Comparison of ENCODE assay signal across 8 cellular contexts in the genomic region with DNA sequence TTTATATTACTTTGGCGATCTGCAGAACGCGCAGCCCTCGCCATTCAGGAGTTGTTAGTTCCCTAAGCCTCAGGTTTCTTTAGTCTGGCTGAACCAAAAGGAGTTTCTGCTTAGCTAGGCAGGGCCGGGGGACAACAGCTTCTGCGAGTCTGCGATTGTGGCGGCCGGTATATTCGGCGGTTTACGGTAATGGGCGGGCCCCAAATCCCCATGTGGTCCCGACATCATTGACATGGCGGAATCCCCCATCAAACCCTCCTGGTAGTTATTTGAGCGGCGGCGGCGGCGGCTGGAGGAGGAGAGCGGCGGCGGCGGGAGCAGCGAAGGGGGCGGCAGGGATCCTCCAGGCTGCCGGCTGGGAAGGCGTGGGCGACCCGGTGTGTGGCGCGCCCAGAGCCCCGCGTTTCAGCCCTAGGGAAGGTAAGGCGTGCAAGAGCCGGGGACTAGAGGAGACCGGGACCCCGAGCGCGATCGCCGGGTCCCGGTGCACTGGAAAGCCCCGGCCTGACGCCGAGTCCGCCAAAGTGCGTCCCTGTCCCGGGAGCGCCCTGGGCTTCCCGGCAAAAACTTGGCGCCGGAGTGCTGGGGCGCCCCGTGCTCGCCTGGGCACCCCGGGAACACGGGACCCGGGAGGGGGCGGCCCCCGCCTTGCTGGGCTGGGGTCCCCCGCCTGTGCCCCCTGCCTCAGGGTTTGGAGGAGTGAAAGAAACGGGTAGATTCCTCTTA. TPM values are rescaled to one million over a fixed set of nuclear protein-coding genes. Genes with fewer than 3 reads are reported as not detected.
DNase-seq lines count a peak whose midpoint lies in the region; FAIRE-seq and TF ChIP-seq lines count a peak whose summit lies in the region.

TSS of gene FNDC3B (plus strand) at position 227 of the 726 bp plus-strand sequence. CDS start 72,902 bp downstream, outside the sequence.

- peak; percentile 96 for DNase-seq in EL
- DNase-seq in H54 (ENCODE audit: insufficient read length, low spot score), result peak; percentile 76
- DNase-seq in M059J (ENCODE audit: low read depth), result peak; percentile 96
- peak; percentile 90 to 91 for DNase-seq in SHP77 (lab: John Stamatoyannopoulos, UW)
- peak; percentile 88 for DNase-seq in activated effector memory CD4-positive, alpha-beta T cell treated with Interleukin-2 at 50 U/mL for 16 hours
- DNase-seq in fibroblast of the aortic adventitia (ENCODE audit: low read depth), result peak; percentile 96
- DNase-seq in stomach, result peak; percentile 95

- peak within 1 kb of the TSS; percentile 70 for H3K27ac ChIP-seq in neural cell (ENCODE audit: low read length)
- H3K27ac ChIP-seq in stomach, result peak within 1 kb of the TSS; percentile 97 to 100 (median 99)

- no peaks in the 10 kb centered on the region for H3K36me3 ChIP-seq in neural cell (ENCODE audit: insufficient read depth, low read length)
- no peaks in the 10 kb centered on the region for H3K36me3 ChIP-seq in stomach

- H3K9ac ChIP-seq in neural cell (ENCODE audit: low read length), result peak within 1 kb of the TSS; percentile 79

- no peaks in the 10 kb centered on the region for H3F3A ChIP-seq in neural cell (ENCODE audit: insufficient read depth, low read length, poor library complexity, severe bottlenecking)

- H4K20me1 ChIP-seq in neural cell (ENCODE audit: insufficient read depth), result no peaks in the 10 kb centered on the region

- TF ChIP-seq EP300 in neural cell (conservative IDR thresholded peaks at IDR 0.05; ENCODE audit: poor library complexity, severe bottlenecking) (peak; percentile 63), stomach (IDR thresholded peaks at IDR 0.05) (no peak)

- TF ChIP-seq POLR2A in H54 (IDR thresholded peaks at IDR 0.05; ENCODE audit: low read depth, low read length), result peak; percentile 79
- peak in 2 of 4 donors; percentile 86 to 87 for TF ChIP-seq POLR2A in stomach (IDR thresholded peaks at IDR 0.05)

- peaks cover 38% of the 10 kb centered on the region for H3K79me2 ChIP-seq in neural cell (replicated peaks; ENCODE audit: insufficient read depth, low read length)

- FAIRE-seq in H54 (lab: Jason Lieb, UNC), result peak; percentile 87

- TF ChIP-seq CTCF in fibroblast of the aortic adventitia (IDR thresholded peaks at IDR 0.05; ENCODE audit: insufficient read depth, low read length), result no peak
- no peak for TF ChIP-seq CTCF in neural cell (IDR thresholded peaks at IDR 0.05; ENCODE audit: poor library complexity, severe bottlenecking)
- TF ChIP-seq CTCF in stomach (IDR thresholded peaks at IDR 0.05), result no peak

- H3K27me3 ChIP-seq in neural cell (ENCODE audit: insufficient read depth, low read depth, low read length) (no peaks in the 10 kb centered on the region), stomach (no peaks in the 10 kb centered on the region)

- intact Hi-C loops in stomach (cut with DNase I; ENCODE audit: low total_unique reads), result no loop called here

- no peaks in the 10 kb centered on the region for H3K9me2 ChIP-seq in neural cell (ENCODE audit: insufficient read depth, low read length)

- H2AFZ ChIP-seq in neural cell (ENCODE audit: low read depth, low read length), result peak within 1 kb of the TSS; percentile 75

- TF ChIP-seq RAD21 in neural cell (conservative IDR thresholded peaks at IDR 0.05), result peak; percentile 62

- peaks cover 6 to 41% (median 31%) of the 10 kb centered on the region in 4 donors for H3K4me1 ChIP-seq in stomach

- H3K9me3 ChIP-seq in neural cell (ENCODE audit: low read length), result no peaks in the 10 kb centered on the region
- H3K9me3 ChIP-seq in stomach, result no peaks in the 10 kb centered on the region

- 0% methylated on average over 36 to 63 of the region's 63 CpGs for WGBS in stomach, 5 donors

- H3K4me3 ChIP-seq in fibroblast of the aortic adventitia (ENCODE audit: low read depth, low read length) (peak within 1 kb of the TSS; percentile 83), neural cell (ENCODE audit: low read length) (peak within 1 kb of the TSS; percentile 93), stomach (peak within 1 kb of the TSS; percentile 76 to 99 (median 95))

- peak within 1 kb of the TSS; percentile 65 for H3K4me2 ChIP-seq in neural cell (ENCODE audit: low read length)

TF ChIP-seq in neural cell, 6 proteins besides CTCF, POLR2A, EP300 and RAD21:
- no peak for TF ChIP-seq EZH2 (IDR thresholded peaks at IDR 0.05; ENCODE audit: borderline replicate concordance, insufficient read depth, low read length, poor library complexity, severe bottlenecking)
- TF ChIP-seq POLR2AphosphoS5 (IDR thresholded peaks at IDR 0.05), result peak; percentile 82
- TF ChIP-seq MXI1 (conservative IDR thresholded peaks at IDR 0.05; ENCODE audit: poor library complexity, severe bottlenecking), result peak; percentile 85
- TF ChIP-seq TAF1 (IDR thresholded peaks at IDR 0.05; ENCODE audit: low read depth), result peak; percentile 82
- peak; percentile 62 for TF ChIP-seq SMC3 (conservative IDR thresholded peaks at IDR 0.05; ENCODE audit: poor library complexity)
- TF ChIP-seq REST (IDR thresholded peaks at IDR 0.05; ENCODE audit: borderline replicate concordance), result peak; percentile 59

RNA-seq across cellular contexts. Expression of gene FNDC3B, which starts in this region (rescaled TPM):
- total RNA-seq in M059J (2014; rRNA removed; shearing (Covaris generic)), result 55.0 and 79.0 TPM in 2 replicates
- 53.0 and 139 TPM in 2 replicates for total RNA-seq in fibroblast of the aortic adventitia (ENCODE audit: low replicate concordance)
- polyA plus RNA-seq in neural cell, result 4.2 and 4.9 TPM in 2 replicates
- 19.7 and 24.1 TPM in 2 replicates for polyA minus RNA-seq in neural cell
- total RNA-seq in stomach, result 100 to 1,000 TPM in 2 of 5 donors, 10 to 100 TPM in 3; 44.9 to 229 (median 75.3) TPM
- polyA plus RNA-seq in stomach, result 10 to 100 TPM in 2 of 3 donors, 1 to 10 TPM in 1; 6.0 to 21.2 (median 16.5) TPM

Comparison
In these comparisons a context has a peak if more than half of its experiments do, and no peak if none do; other contexts are left out.
1. Peak in every context shown above with its lines: DNase-seq, H3K4me3 ChIP-seq and H3K27ac ChIP-seq.